10 cellular contexts compared by ENCODE assay signal in genomic region chr7:24898691-24899090, GRCh38.
DNase-seq lines count a peak whose midpoint lies in the region; ATAC-seq, FAIRE-seq and TF ChIP-seq lines count a peak whose summit lies in the region.
"Had no signal": no experiment of that assay in that cellular context is flagged by ENCODE, and none has a peak within 500 bp of the region (broad histone marks: within the 10 kb centered on the region; RNA-seq: fewer than 3 reads in every experiment).

No MANE protein-coding gene starts in this region.

- peaks cover 4% of the 10 kb centered on the region for H3K36me3 Mint-ChIP-seq in central memory CD8-positive, alpha-beta T cell (ENCODE audit: insufficient read depth)

- peak overlapping the region; percentile 34 for H3K4me2 ChIP-seq in Karpas-422 (ENCODE audit: low read depth, low read length, poor library complexity, severe bottlenecking)

- intact Hi-C loops in testis (cut with DNase I; ENCODE audit: low total_unique reads): no loop called here

- DNase-seq in EL (peak; percentile 57), Karpas-422 (no peak), NK-92 (lab: John Stamatoyannopoulos, UW; ENCODE audit: unreplicated experiment) (no peak), testis (no peak), mucosa of gallbladder (ENCODE audit: low spot score) (no peak), D721Med (ENCODE audit: insufficient read length, low spot score) (no peak)
- no peak for DNase-seq in central memory CD8-positive, alpha-beta T cell (ENCODE audit: low spot score in 2 of 2)
- DNase-seq: DMS79, NCI-H510A treated with DMSO at 0.1 percent for 48 hours had no signal

- no peaks in the 10 kb centered on the region for H3K9me3 Mint-ChIP-seq in central memory CD8-positive, alpha-beta T cell

- H3K4me1 Mint-ChIP-seq in central memory CD8-positive, alpha-beta T cell: peaks cover 77% of the 10 kb centered on the region

- H3K36me3 ChIP-seq in Karpas-422 (ENCODE audit: insufficient read depth, low read length) (no peaks in the 10 kb centered on the region), testis (ENCODE audit: low read depth, missing control alignments) (no peaks in the 10 kb centered on the region)

- H3K4me3 ChIP-seq in Karpas-422 (ENCODE audit: low read length): no peak overlapping the region
- H3K4me3 ChIP-seq in testis: no peak overlapping the region

- H3K79me2 ChIP-seq in Karpas-422 (ENCODE audit: low read length): peaks cover 98% of the 10 kb centered on the region

- H3K27me3 Mint-ChIP-seq in central memory CD8-positive, alpha-beta T cell: no peaks in the 10 kb centered on the region

- H3K4me1 ChIP-seq in Karpas-422 (ENCODE audit: low read length) (peaks cover 98% of the 10 kb centered on the region), testis (no peaks in the 10 kb centered on the region)

- no peak for FAIRE-seq in D721Med (lab: Jason Lieb, UNC)

- H3K4me3 Mint-ChIP-seq in central memory CD8-positive, alpha-beta T cell: peak overlapping the region; percentile 9

- TF ChIP-seq POLR2A in testis (IDR thresholded peaks at IDR 0.05): no peak

- H3K27ac ChIP-seq in Karpas-422 (ENCODE audit: low read length): peak overlapping the region; percentile 86
- no peak overlapping the region for H3K27ac ChIP-seq in testis

- peak; percentile 29 for ATAC-seq in GM21423 (IDR thresholded peaks at IDR 0.05; ENCODE audit: unreplicated experiment)
- ATAC-seq in central memory CD8-positive, alpha-beta T cell (replicated peaks; ENCODE audit: extremely low read depth, poor library complexity, severe bottlenecking): peak; percentile 81

- 96% methylated on average over 4 of the region's 4 CpGs for WGBS in testis, 2 donors

- no peak for TF ChIP-seq CTCF in testis (IDR thresholded peaks at IDR 0.05)
- TF ChIP-seq CTCF in D721Med (IDR thresholded peaks at IDR 0.05; ENCODE audit: insufficient read depth, missing control alignments): no peak

- H3K27me3 ChIP-seq in Karpas-422 (ENCODE audit: low read length): no peaks in the 10 kb centered on the region
- H3K27me3 ChIP-seq in testis: no peaks in the 10 kb centered on the region

- H3K9me3 ChIP-seq in Karpas-422 (ENCODE audit: low read length): no peaks in the 10 kb centered on the region
- H3K9me3 ChIP-seq in testis: no peaks in the 10 kb centered on the region

- peak overlapping the region; percentile 22 for H3K27ac Mint-ChIP-seq in central memory CD8-positive, alpha-beta T cell (ENCODE audit: low read depth)

- peaks cover 11% of the 10 kb centered on the region; the same call in 1 of the 2 replicates for H4K20me1 ChIP-seq in Karpas-422 (ENCODE audit: insufficient read depth, low read depth, low read length)

- peak overlapping the region; percentile 18; the same call in 1 of the 2 replicates for H3K9ac ChIP-seq in Karpas-422 (ENCODE audit: low read length)

- H3K9me2 ChIP-seq in Karpas-422 (replicated peaks; ENCODE audit: insufficient read depth, low read length): no peaks in the 10 kb centered on the region

- H2AFZ ChIP-seq in Karpas-422 (ENCODE audit: low read length): no peak overlapping the region
